16 cellular contexts compared by ENCODE assay signal in the genomic region with DNA sequence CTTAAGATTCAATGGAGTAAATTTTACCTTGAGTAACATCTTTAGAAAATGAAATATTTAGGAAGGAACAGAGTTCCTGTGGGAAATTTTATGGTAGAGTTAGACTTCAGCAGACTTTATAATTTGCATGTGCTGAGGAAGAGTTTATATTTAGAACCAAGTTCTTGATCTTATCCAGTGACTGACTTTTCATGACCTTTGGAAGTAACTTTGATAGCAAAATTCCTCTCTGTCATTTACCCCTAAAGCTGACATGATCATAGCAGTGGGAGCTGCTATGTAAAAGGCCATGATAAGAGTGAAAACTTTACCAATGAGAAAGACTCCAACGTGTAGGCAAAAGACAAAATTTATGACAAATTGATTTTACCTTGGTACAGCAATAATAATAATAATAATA.
DNase-seq lines count a peak whose midpoint lies in the region; ATAC-seq and TF ChIP-seq lines count a peak whose summit lies in the region.
"Had no signal": no experiment of that assay in that cellular context is flagged by ENCODE, and none has a peak within 500 bp of the region (broad histone marks: within the 10 kb centered on the region; RNA-seq: fewer than 3 reads in every experiment).

No MANE protein-coding gene starts in this region.

- peak overlapping the region; percentile 94 for H3K27ac ChIP-seq in cingulate gyrus (ENCODE audit: low read depth, low read length)
- no peak overlapping the region for H3K27ac ChIP-seq in mesendoderm (ENCODE audit: low read depth, low read length)
- H3K27ac ChIP-seq in thoracic aorta = peak overlapping the region; percentile 36 to 50
- H3K27ac ChIP-seq: GM23248 had no signal

- DNase-seq in Right ventricle myocardium superior (no peak), left cardiac atrium (no peak), mesendoderm (no peak), thoracic aorta (ENCODE audit: low spot score) (no peak), T-helper 1 cell (no peak), T1000 (lab: John Stamatoyannopoulos, UW) (no peak)
- DNase-seq: AML-193; Calu3; CD8-positive, alpha-beta memory T cell; GM23248; KG1; NCI-H146; NCI-H226; SHP77 had no signal

- no CpG with 5 or more reads among the region's 1 CpG for WGBS in mesendoderm (ENCODE audit: extremely low coverage, insufficient coverage, low lambda C conversion rate)

- no peak overlapping the region for H4K5ac ChIP-seq in mesendoderm (ENCODE audit: low read length)

- no peaks in the 10 kb centered on the region for H3K79me2 ChIP-seq in mesendoderm (ENCODE audit: control insufficient read depth, insufficient read depth, low read length)

- H3K9ac ChIP-seq in mesendoderm (ENCODE audit: low read length) = no peak overlapping the region
- H3K9ac ChIP-seq: GM23248 had no signal

- H2AK5ac ChIP-seq in mesendoderm (ENCODE audit: low read length) = no peak overlapping the region

- no peak overlapping the region for H3K56ac ChIP-seq in mesendoderm (ENCODE audit: low read length)

- H3K4me2 ChIP-seq in mesendoderm (ENCODE audit: low read length) = no peak overlapping the region

- H3K18ac ChIP-seq in mesendoderm (ENCODE audit: low read length) = no peak overlapping the region

- intact Hi-C loops in Right ventricle myocardium superior (cut with DNase I) = no loop called here
- intact Hi-C loops in left cardiac atrium (cut with DNase I) = no loop called here

- H3K27me3 ChIP-seq in mesendoderm (ENCODE audit: insufficient read depth, low read length, poor library complexity) (no peaks in the 10 kb centered on the region), thoracic aorta (replicated peaks; ENCODE audit: insufficient read depth) (no peaks in the 10 kb centered on the region)

- ATAC-seq in Right ventricle myocardium superior (ENCODE audit: poor library complexity) (peak; percentile 63), left cardiac atrium (no peak), thoracic aorta (ENCODE audit: insufficient number of reproducible peaks, low FRiP score, low read depth) (no peak)

- H4K8ac ChIP-seq in mesendoderm (ENCODE audit: low read depth, low read length) = no peak overlapping the region

- H2BK120ac ChIP-seq in mesendoderm (ENCODE audit: low read depth, low read length) = no peak overlapping the region

- H3K4me1 ChIP-seq in mesendoderm (ENCODE audit: control insufficient read depth, low read depth, low read length) = peaks cover 7% of the 10 kb centered on the region
- peaks cover 21 to 50% of the 10 kb centered on the region in 2 donors for H3K4me1 ChIP-seq in thoracic aorta (ENCODE audit: control insufficient read depth in 1 of 2, low read depth in 2 of 2)

- H2BK15ac ChIP-seq in mesendoderm (replicated peaks; ENCODE audit: low read depth) = peak overlapping the region; percentile 36

- no peak overlapping the region for H3K4ac ChIP-seq in mesendoderm (ENCODE audit: low read depth, low read length)

- TF ChIP-seq CTCF in thoracic aorta (IDR thresholded peaks at IDR 0.05) = no peak

- no peak overlapping the region for H3K23ac ChIP-seq in mesendoderm (ENCODE audit: low read length)

- no peaks in the 10 kb centered on the region for H3K36me3 ChIP-seq in mesendoderm (ENCODE audit: control insufficient read depth, insufficient read depth, low read length)
- H3K36me3 ChIP-seq in thoracic aorta = no peaks in the 10 kb centered on the region
- H3K36me3 ChIP-seq: HAP-1 had no signal

- no peaks in the 10 kb centered on the region for H3K9me3 ChIP-seq in thoracic aorta
- H3K9me3 ChIP-seq: HAP-1 had no signal

- H3K4me3 ChIP-seq in mesendoderm (ENCODE audit: low read length) (no peak overlapping the region), thoracic aorta (peak overlapping the region; percentile 54)
- H3K4me3 ChIP-seq: GM23248, HAP-1 had no signal

- H3K79me1 ChIP-seq in mesendoderm (ENCODE audit: low read length) = no peaks in the 10 kb centered on the region

- H2BK5ac ChIP-seq in mesendoderm (ENCODE audit: low read length) = no peak overlapping the region
